ENCODE assay signal across 16 cellular contexts in the genomic region with DNA sequence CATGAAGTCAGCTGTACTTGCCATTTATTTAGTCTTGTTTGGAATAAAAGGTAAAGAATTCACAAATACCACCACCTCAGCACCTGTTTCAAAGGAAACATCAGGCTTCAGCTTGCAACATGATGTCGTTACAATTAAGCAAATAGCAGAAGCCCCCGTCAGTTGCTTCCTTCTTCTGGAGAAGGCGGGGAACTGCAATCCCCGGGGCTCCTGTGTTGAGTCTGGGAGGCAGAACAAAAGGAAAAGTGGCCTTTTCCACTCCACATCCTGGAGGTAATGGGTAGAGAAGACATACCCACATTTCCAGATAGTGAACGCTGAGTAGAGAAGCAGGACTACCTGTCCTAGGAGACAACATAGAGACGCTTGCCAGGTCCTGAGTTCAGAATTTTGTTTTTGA.
"Had no signal": no experiment of that assay in that cellular context is flagged by ENCODE, and none has a peak within 500 bp of the region (broad histone marks: within the 10 kb centered on the region; RNA-seq: fewer than 3 reads in every experiment).

No MANE protein-coding gene starts in this region.

- H3K9me3 ChIP-seq: mucosa of descending colon, right atrium auricular region, tibial nerve had no signal

- H3K36me3 Mint-ChIP-seq: activated naive CD4-positive, alpha-beta T cell treated with anti-CD3 and anti-CD28 coated beads, Interleukin-2, amount 50 U/mL, for 72 hours; natural killer cell had no signal

- H3K4me3 Mint-ChIP-seq: activated T-cell treated with anti-CD3 and anti-CD28 coated beads, Interleukin-2, amount 50 U/mL, for 4 hours; dendritic cell treated with granulocyte-macrophage colony-stimulating factor and Interleukin-4, amounts not matched to agents 40 ng/mL and 50 ng/mL, for 4 days; natural killer cell had no signal

- H3K36me3 ChIP-seq: brain microvascular endothelial cell, right atrium auricular region, tibial nerve had no signal

- H3K4me3 ChIP-seq: lung, mucosa of descending colon, right atrium auricular region, smooth muscle cell, tibial nerve had no signal

- ATAC-seq: activated naive CD4-positive, alpha-beta T cell treated with anti-CD3 and anti-CD28 coated beads, Interleukin-2, amount 50 U/mL, for 72 hours; activated T-cell treated with anti-CD3 and anti-CD28 coated beads, Interleukin-2, amount 50 U/mL, for 4 hours; left cardiac atrium; mucosa of descending colon; natural killer cell had no signal

- H3K9me3 Mint-ChIP-seq: activated naive CD4-positive, alpha-beta T cell treated with anti-CD3 and anti-CD28 coated beads, Interleukin-2, amount 50 U/mL, for 72 hours; activated T-cell treated with anti-CD3 and anti-CD28 coated beads, Interleukin-2, amount 50 U/mL, for 4 hours; dendritic cell treated with granulocyte-macrophage colony-stimulating factor and Interleukin-4, amounts not matched to agents 40 ng/mL and 50 ng/mL, for 4 days; natural killer cell had no signal

- H3K27ac ChIP-seq: brain microvascular endothelial cell, right atrium auricular region, tibial nerve had no signal

- H3K27me3 Mint-ChIP-seq: dendritic cell treated with granulocyte-macrophage colony-stimulating factor and Interleukin-4, amounts not matched to agents 40 ng/mL and 50 ng/mL, for 4 days had no signal

- H3K4me2 ChIP-seq: smooth muscle cell had no signal

- DNase-seq: activated CD4-positive, alpha-beta T cell treated with anti-CD3 and anti-CD28 coated beads for 1 hour; activated CD4-positive, alpha-beta T cell treated with anti-CD3 and anti-CD28 coated beads, Interleukin-2, amount 50 U/mL, for 48 hours; activated effector memory CD4-positive, alpha-beta T cell treated with anti-CD3 and anti-CD28 coated beads, Interleukin-2, amount 50 U/mL, for 16 hours; activated T-cell treated with anti-CD3 and anti-CD28 coated beads, Interleukin-2, amount 50 U/mL, for 4 hours; brain microvascular endothelial cell; erythroblast; left cardiac atrium; mucosa of descending colon; natural killer cell; nucleus accumbens had no signal

- H3K27ac Mint-ChIP-seq: activated naive CD4-positive, alpha-beta T cell treated with anti-CD3 and anti-CD28 coated beads, Interleukin-2, amount 50 U/mL, for 72 hours; dendritic cell treated with granulocyte-macrophage colony-stimulating factor and Interleukin-4, amounts not matched to agents 40 ng/mL and 50 ng/mL, for 4 days; natural killer cell had no signal

- H3K4me1 Mint-ChIP-seq: natural killer cell had no signal

- H3K4me1 ChIP-seq: right atrium auricular region, tibial nerve had no signal

- H3K27me3 ChIP-seq: brain microvascular endothelial cell, right atrium auricular region had no signal
